Comparison of ENCODE assay signal across 12 cellular contexts in genomic region chr3:57298041-57298440, GRCh38.
A peak's percentile ranks its signal among the peaks of the same experiment; 100 is the strongest.
DNase-seq lines count a peak whose midpoint lies in the region; ATAC-seq and TF ChIP-seq lines count a peak whose summit lies in the region.
"Had no signal": no experiment of that assay in that cellular context is flagged by ENCODE, and none has a peak within 500 bp of the region (broad histone marks: within the 10 kb centered on the region; RNA-seq: fewer than 3 reads in every experiment).

No MANE protein-coding gene starts in this region.

- ATAC-seq in SK-N-SH treated with all-trans-retinoic acid at 6 μM for 48 hours = peak; percentile 63
- no peak for ATAC-seq in GM18870 (IDR thresholded peaks at IDR 0.05; ENCODE audit: unreplicated experiment)

- intact Hi-C loops in head of caudate nucleus (cut with DNase I) = no loop called here

- peak; percentile 5 for DNase-seq in stimulated activated CD4-positive, alpha-beta T cell treated with anti-CD3 and anti-CD28 coated beads, Interleukin-15, amount 100 ng/mL, for 24 hours
- no peak for DNase-seq in stimulated activated CD4-positive, alpha-beta T cell treated with anti-CD3 and anti-CD28 coated beads, Interleukin-4, amount 100 ng/mL, for 4 hours
- DNase-seq in glomerular visceral epithelial cell (ENCODE audit: extremely low spot score) (peak; percentile 52), stromal cell of bone marrow (ENCODE audit: low read depth) (peak; percentile 18), T-helper 1 cell (no peak), head of caudate nucleus (no peak)
- DNase-seq: activated effector memory CD4-positive, alpha-beta T cell treated with anti-CD3 and anti-CD28 coated beads, Interleukin-2, amount 50 U/mL, for 16 hours; NCI-H2029; stimulated activated CD8-positive, alpha-beta memory T cell treated with anti-CD3 and anti-CD28 coated beads, Interleukin-4, amount 100 ng/mL, for 48 hours; WERI-Rb-1 had no signal

TF ChIP-seq in SK-N-SH treated with all-trans-retinoic acid at 6 μM for 48 hours, 23 proteins besides CTCF, POLR2A, EP300 and RAD21:
- TF ChIP-seq ARNTL (CRISPR knock-in tag; IDR thresholded peaks at IDR 0.05; ENCODE audit: borderline replicate concordance, low read depth) = no peak
- no peak for TF ChIP-seq ESRRG (CRISPR knock-in tag; IDR thresholded peaks at IDR 0.05)
- no peak for TF ChIP-seq TCF4 (CRISPR knock-in tag; IDR thresholded peaks at IDR 0.05; ENCODE audit: borderline replicate concordance)
- no peak for TF ChIP-seq CSDC2 (CRISPR knock-in tag; IDR thresholded peaks at IDR 0.05)
- no peak for TF ChIP-seq ZC3H10 (CRISPR knock-in tag; IDR thresholded peaks at IDR 0.05)

Comparison
In these comparisons a context has a peak if more than half of its experiments do, and no peak if none do; other contexts are left out.
1. DNase-seq: peak in stimulated activated CD4-positive, alpha-beta T cell treated with anti-CD3 and anti-CD28 coated beads, Interleukin-15, amount 100 ng/mL, for 24 hours (single experiment), glomerular visceral epithelial cell (single experiment) and stromal cell of bone marrow (single experiment); none in stimulated activated CD4-positive, alpha-beta T cell treated with anti-CD3 and anti-CD28 coated beads, Interleukin-4, amount 100 ng/mL, for 4 hours (0 of 2), T-helper 1 cell (0 of 5) and head of caudate nucleus (0 of 42).